ENCODE assay signal across 1 cellular context in genomic region chr14:24138396-24139271, GRCh38.
A peak's percentile ranks its signal among the peaks of the same experiment; 100 is the strongest.
TF ChIP-seq lines count a peak whose summit lies in the region.

No MANE protein-coding gene starts in this region.

TF ChIP-seq in HepG2, 621 proteins besides CTCF, POLR2A, EP300 and RAD21 (continued from another document):
- TF ChIP-seq, protein P1, sequence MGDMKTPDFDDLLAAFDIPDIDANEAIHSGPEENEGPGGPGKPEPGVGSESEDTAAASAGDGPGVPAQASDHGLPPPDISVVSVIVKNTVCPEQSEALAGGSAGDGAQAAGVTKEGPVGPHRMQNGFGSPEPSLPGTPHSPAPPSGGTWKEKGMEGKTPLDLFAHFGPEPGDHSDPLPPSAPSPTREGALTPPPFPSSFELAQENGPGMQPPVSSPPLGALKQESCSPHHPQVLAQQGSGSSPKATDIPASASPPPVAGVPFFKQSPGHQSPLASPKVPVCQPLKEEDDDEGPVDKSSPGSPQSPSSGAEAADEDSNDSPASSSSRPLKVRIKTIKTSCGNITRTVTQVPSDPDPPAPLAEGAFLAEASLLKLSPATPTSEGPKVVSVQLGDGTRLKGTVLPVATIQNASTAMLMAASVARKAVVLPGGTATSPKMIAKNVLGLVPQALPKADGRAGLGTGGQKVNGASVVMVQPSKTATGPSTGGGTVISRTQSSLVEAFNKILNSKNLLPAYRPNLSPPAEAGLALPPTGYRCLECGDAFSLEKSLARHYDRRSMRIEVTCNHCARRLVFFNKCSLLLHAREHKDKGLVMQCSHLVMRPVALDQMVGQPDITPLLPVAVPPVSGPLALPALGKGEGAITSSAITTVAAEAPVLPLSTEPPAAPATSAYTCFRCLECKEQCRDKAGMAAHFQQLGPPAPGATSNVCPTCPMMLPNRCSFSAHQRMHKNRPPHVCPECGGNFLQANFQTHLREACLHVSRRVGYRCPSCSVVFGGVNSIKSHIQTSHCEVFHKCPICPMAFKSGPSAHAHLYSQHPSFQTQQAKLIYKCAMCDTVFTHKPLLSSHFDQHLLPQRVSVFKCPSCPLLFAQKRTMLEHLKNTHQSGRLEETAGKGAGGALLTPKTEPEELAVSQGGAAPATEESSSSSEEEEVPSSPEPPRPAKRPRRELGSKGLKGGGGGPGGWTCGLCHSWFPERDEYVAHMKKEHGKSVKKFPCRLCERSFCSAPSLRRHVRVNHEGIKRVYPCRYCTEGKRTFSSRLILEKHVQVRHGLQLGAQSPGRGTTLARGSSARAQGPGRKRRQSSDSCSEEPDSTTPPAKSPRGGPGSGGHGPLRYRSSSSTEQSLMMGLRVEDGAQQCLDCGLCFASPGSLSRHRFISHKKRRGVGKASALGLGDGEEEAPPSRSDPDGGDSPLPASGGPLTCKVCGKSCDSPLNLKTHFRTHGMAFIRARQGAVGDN (CRISPR knock-in tag; IDR thresholded peaks at IDR 0.05) = peak; percentile 72
- no peak for TF ChIP-seq THAP8 (CRISPR knock-in tag; IDR thresholded peaks at IDR 0.05; ENCODE audit: borderline replicate concordance)
- TF ChIP-seq, protein P2, sequence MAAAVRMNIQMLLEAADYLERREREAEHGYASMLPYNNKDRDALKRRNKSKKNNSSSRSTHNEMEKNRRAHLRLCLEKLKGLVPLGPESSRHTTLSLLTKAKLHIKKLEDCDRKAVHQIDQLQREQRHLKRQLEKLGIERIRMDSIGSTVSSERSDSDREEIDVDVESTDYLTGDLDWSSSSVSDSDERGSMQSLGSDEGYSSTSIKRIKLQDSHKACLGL (CRISPR knock-in tag; IDR thresholded peaks at IDR 0.05) = no peak
- no peak for TF ChIP-seq KIAA2018 (CRISPR knock-in tag; IDR thresholded peaks at IDR 0.05; ENCODE audit: borderline replicate concordance)
- no peak for TF ChIP-seq KLF15 (CRISPR knock-in tag; IDR thresholded peaks at IDR 0.05; ENCODE audit: borderline replicate concordance)
- peak; percentile 57; the same call in 1 of the 2 replicates for TF ChIP-seq ZGPAT (CRISPR knock-in tag; IDR thresholded peaks at IDR 0.05)
- TF ChIP-seq ZNF331 (CRISPR knock-in tag; IDR thresholded peaks at IDR 0.05) = no peak; the same call in 1 of the 2 replicates
- no peak for TF ChIP-seq EEA1 (CRISPR knock-in tag; IDR thresholded peaks at IDR 0.05; ENCODE audit: borderline replicate concordance)
- TF ChIP-seq NR2F1 (CRISPR knock-in tag; IDR thresholded peaks at IDR 0.05) = peak in 1 of 2 experiments; percentile 44; a peak in 1 of 4 replicates
- peak; percentile 24 for TF ChIP-seq TEAD3 (CRISPR knock-in tag; optimal IDR thresholded peaks at IDR 0.05; ENCODE audit: borderline replicate concordance)
- TF ChIP-seq, protein P3, sequence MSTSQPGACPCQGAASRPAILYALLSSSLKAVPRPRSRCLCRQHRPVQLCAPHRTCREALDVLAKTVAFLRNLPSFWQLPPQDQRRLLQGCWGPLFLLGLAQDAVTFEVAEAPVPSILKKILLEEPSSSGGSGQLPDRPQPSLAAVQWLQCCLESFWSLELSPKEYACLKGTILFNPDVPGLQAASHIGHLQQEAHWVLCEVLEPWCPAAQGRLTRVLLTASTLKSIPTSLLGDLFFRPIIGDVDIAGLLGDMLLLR (CRISPR knock-in tag; IDR thresholded peaks at IDR 0.05) = 0 out of 2 replicates have a peak, but pooled peaks have one; percentile 55
- no peak for TF ChIP-seq ZNF446 (CRISPR knock-in tag; IDR thresholded peaks at IDR 0.05)
- TF ChIP-seq, protein P4, sequence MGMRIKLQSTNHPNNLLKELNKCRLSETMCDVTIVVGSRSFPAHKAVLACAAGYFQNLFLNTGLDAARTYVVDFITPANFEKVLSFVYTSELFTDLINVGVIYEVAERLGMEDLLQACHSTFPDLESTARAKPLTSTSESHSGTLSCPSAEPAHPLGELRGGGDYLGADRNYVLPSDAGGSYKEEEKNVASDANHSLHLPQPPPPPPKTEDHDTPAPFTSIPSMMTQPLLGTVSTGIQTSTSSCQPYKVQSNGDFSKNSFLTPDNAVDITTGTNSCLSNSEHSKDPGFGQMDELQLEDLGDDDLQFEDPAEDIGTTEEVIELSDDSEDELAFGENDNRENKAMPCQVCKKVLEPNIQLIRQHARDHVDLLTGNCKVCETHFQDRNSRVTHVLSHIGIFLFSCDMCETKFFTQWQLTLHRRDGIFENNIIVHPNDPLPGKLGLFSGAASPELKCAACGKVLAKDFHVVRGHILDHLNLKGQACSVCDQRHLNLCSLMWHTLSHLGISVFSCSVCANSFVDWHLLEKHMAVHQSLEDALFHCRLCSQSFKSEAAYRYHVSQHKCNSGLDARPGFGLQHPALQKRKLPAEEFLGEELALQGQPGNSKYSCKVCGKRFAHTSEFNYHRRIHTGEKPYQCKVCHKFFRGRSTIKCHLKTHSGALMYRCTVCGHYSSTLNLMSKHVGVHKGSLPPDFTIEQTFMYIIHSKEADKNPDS (CRISPR knock-in tag; IDR thresholded peaks at IDR 0.05) = no peak
- peak; percentile 86 for TF ChIP-seq AGO2 (optimal IDR thresholded peaks at IDR 0.05; ENCODE audit: low read depth, low read length)
- no peak for TF ChIP-seq ZNF790 (CRISPR knock-in tag; IDR thresholded peaks at IDR 0.05; ENCODE audit: borderline replicate concordance)
- TF ChIP-seq, protein P5, sequence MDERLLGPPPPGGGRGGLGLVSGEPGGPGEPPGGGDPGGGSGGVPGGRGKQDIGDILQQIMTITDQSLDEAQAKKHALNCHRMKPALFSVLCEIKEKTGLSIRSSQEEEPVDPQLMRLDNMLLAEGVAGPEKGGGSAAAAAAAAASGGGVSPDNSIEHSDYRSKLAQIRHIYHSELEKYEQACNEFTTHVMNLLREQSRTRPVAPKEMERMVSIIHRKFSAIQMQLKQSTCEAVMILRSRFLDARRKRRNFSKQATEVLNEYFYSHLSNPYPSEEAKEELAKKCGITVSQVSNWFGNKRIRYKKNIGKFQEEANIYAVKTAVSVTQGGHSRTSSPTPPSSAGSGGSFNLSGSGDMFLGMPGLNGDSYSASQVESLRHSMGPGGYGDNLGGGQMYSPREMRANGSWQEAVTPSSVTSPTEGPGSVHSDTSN (CRISPR knock-in tag; IDR thresholded peaks at IDR 0.05) = 0 out of 2 replicates have a peak, but pooled peaks have one; percentile 20
- TF ChIP-seq AGO1 (IDR thresholded peaks at IDR 0.05; ENCODE audit: low read depth, low read length, poor library complexity, severe bottlenecking) = peak; percentile 72
- peak; percentile 43; the same call in 1 of the 2 replicates for TF ChIP-seq ATF7-NPFF (CRISPR knock-in tag; IDR thresholded peaks at IDR 0.05; ENCODE audit: low read depth)
- TF ChIP-seq DNMT1 (CRISPR knock-in tag; IDR thresholded peaks at IDR 0.05) = no peak
